Comparison of ENCODE assay signal across 8 cellular contexts in genomic region chr6:143337201-143337949, GRCh38.
DNase-seq lines count a peak whose midpoint lies in the region; ATAC-seq, FAIRE-seq and TF ChIP-seq lines count a peak whose summit lies in the region.

No MANE protein-coding gene starts in this region.

- H3K4me1 ChIP-seq in OCI-LY7 (ENCODE audit: insufficient read depth, low read length, poor library complexity, severe bottlenecking) (no peaks in the 10 kb centered on the region), keratinocyte (ENCODE audit: control insufficient read depth, extremely low read depth, insufficient read depth, low read length) (peaks cover 69% of the 10 kb centered on the region)

- no peaks in the 10 kb centered on the region for H3K27me3 ChIP-seq in keratinocyte (ENCODE audit: control insufficient read depth, extremely low read depth, insufficient read depth, low read length)

- no peak overlapping the region for H3K27ac ChIP-seq in OCI-LY7 (ENCODE audit: low read depth, low read length, poor library complexity, severe bottlenecking)
- peak overlapping the region; percentile 99 for H3K27ac ChIP-seq in keratinocyte (ENCODE audit: control insufficient read depth, insufficient read depth, low read length)

- no peaks in the 10 kb centered on the region for H4K20me1 ChIP-seq in OCI-LY7 (ENCODE audit: insufficient read depth, low read length)
- H4K20me1 ChIP-seq in keratinocyte (ENCODE audit: control insufficient read depth, extremely low read depth, insufficient read depth, low read length) = no peaks in the 10 kb centered on the region

- TF ChIP-seq CTCF in OCI-LY7 (conservative IDR thresholded peaks at IDR 0.05; ENCODE audit: low read length) (peak; percentile 80), keratinocyte (optimal IDR thresholded peaks at IDR 0.05 in 1 of 3, IDR thresholded peaks at IDR 0.05 in 1 of 3, conservative IDR thresholded peaks at IDR 0.05 in 1 of 3; ENCODE audit: extremely low read depth in 1 of 3, insufficient read depth in 2 of 3, low read length in 3 of 3) (peak; percentile 88 to 90 (median 90))

- FAIRE-seq in keratinocyte (lab: Jason Lieb, UNC) = peak; percentile 87

- H3K36me3 ChIP-seq in OCI-LY7 (ENCODE audit: insufficient read depth, low read length) (no peaks in the 10 kb centered on the region), keratinocyte (ENCODE audit: control insufficient read depth in 2 of 2, extremely low read depth in 1 of 2, insufficient read depth in 2 of 2, low read length in 2 of 2) (peaks cover 1 to 10% of the 10 kb centered on the region in 2 experiments)

- BruUV-seq in OCI-LY7 (replicated peaks; lab: Mats Ljungman, UMichigan) = no TSS peak

- H3K9me3 ChIP-seq in OCI-LY7 (ENCODE audit: low read length) = no peaks in the 10 kb centered on the region
- H3K9me3 ChIP-seq in keratinocyte (ENCODE audit: control insufficient read depth, low read depth, low read length) = no peaks in the 10 kb centered on the region

- H3K4me2 ChIP-seq in OCI-LY7 (ENCODE audit: low read length) (no peak overlapping the region), keratinocyte (ENCODE audit: control insufficient read depth, extremely low read depth, insufficient read depth, low read depth, low read length) (peak overlapping the region; percentile 76)

- ATAC-seq in GM21576 (IDR thresholded peaks at IDR 0.05; ENCODE audit: unreplicated experiment) (no peak), GM21423 (IDR thresholded peaks at IDR 0.05; ENCODE audit: unreplicated experiment) (no peak)

- H3K79me2 ChIP-seq in OCI-LY7 (ENCODE audit: insufficient read depth, low read depth, low read length) (no peaks in the 10 kb centered on the region), keratinocyte (ENCODE audit: control insufficient read depth, insufficient read depth, low read length) (peaks cover 6% of the 10 kb centered on the region)

- POLR2A ChIA-PET in OCI-LY7 (lab: Charles Lee) = interaction anchor here (0.8 to 1.2 kb wide), 2 partner anchors 15 to 33 kb away, joined by 3 to 5 read pairs; no protein-coding TSS in a partner anchor

- H2AFZ ChIP-seq in OCI-LY7 (ENCODE audit: low read length) = no peak overlapping the region
- no peak overlapping the region for H2AFZ ChIP-seq in keratinocyte (ENCODE audit: control insufficient read depth, low read length)

- no peaks in the 10 kb centered on the region for H3K9me2 ChIP-seq in OCI-LY7 (ENCODE audit: insufficient read depth, low read length)

- intact Hi-C loops in OCI-LY7 (cut with micrococcal nuclease; ENCODE audit: unreplicated experiment) = loop anchor here (1.0 kb wide), 1 partner anchor 644 kb away; no protein-coding TSS in a partner anchor

- H3K4me3 ChIP-seq in OCI-LY7 (ENCODE audit: low read depth, low read length, poor library complexity, severe bottlenecking) (no peak overlapping the region), keratinocyte (ENCODE audit: control insufficient read depth in 2 of 3, extremely low read depth in 1 of 3, insufficient read depth in 2 of 3, low read depth in 1 of 3, low read length in 3 of 3) (peak overlapping the region in 2 of 3 experiments; percentile 30 to 43)

- DNase-seq in activated gamma-delta T cell treated with Interleukin-2 at 50 U/mL for 16 hours = peak; percentile 44
- DNase-seq in activated gamma-delta T cell (lab: John Stamatoyannopoulos, UW) = no peak
- DNase-seq in OCI-LY7 (ENCODE audit: low spot score) = peak; percentile 47
- DNase-seq in activated naive CD4-positive, alpha-beta T cell treated with Interleukin-2 at 50 U/mL for 16 hours = peak; percentile 52
- peak; percentile 52 for DNase-seq in keratinocyte (ENCODE audit: low read depth, low spot score)
- peak; percentile 28 to 38 for DNase-seq in stimulated activated CD8-positive, alpha-beta memory T cell treated with anti-CD3 and anti-CD28 coated beads, Interleukin-15, amount 100 ng/mL, for 48 hours (ENCODE audit: low read depth in 2 of 2)

- no peaks in the 10 kb centered on the region for H3K9me1 ChIP-seq in keratinocyte (ENCODE audit: control insufficient read depth, extremely low read depth, insufficient read depth, low read length)

- dilution Hi-C loops in keratinocyte (cut with MboI; ENCODE audit: extremely low pct_ligation_motif_present, low sequenced_read_pairs) = no loop called here

- H3K9ac ChIP-seq in keratinocyte (ENCODE audit: control insufficient read depth, extremely low read depth, insufficient read depth, low read length) = peak overlapping the region; percentile 83

- CTCF ChIA-PET in OCI-LY7 (lab: Charles Lee; ENCODE audit: unreplicated experiment) = no interaction called here
